In genomic region chr1:167563579-167564246, GRCh38 we compare ENCODE assay signal across 8 cellular contexts. TPM values are rescaled to one million over a fixed set of nuclear protein-coding genes. Genes with fewer than 3 reads are reported as not detected.
DNase-seq lines count a peak whose midpoint lies in the region; FAIRE-seq and TF ChIP-seq lines count a peak whose summit lies in the region.
"Had no signal": no experiment of that assay in that cellular context is flagged by ENCODE, and none has a peak within 500 bp of the region (broad histone marks: within the 10 kb centered on the region; RNA-seq: fewer than 3 reads in every experiment).

No MANE protein-coding gene starts in this region.

- H3K9me3 Mint-ChIP-seq in osteocyte (ENCODE audit: unreplicated experiment): no peaks in the 10 kb centered on the region

- no peaks in the 10 kb centered on the region for H3K36me3 Mint-ChIP-seq in osteocyte (ENCODE audit: unreplicated experiment)

- peaks cover 5% of the 10 kb centered on the region for H3K4me1 Mint-ChIP-seq in osteocyte (ENCODE audit: unreplicated experiment)

- no peak for TF ChIP-seq EP300 in esophagus muscularis mucosa (IDR thresholded peaks at IDR 0.05)

- no peak for TF ChIP-seq POLR2A in esophagus muscularis mucosa (IDR thresholded peaks at IDR 0.05; ENCODE audit: low read depth)

- no peak overlapping the region for H3K4me3 Mint-ChIP-seq in osteocyte (ENCODE audit: unreplicated experiment)

- no peak overlapping the region for H3K27ac ChIP-seq in esophagus muscularis mucosa (replicated peaks in 1 of 4)
- H3K27ac ChIP-seq: VCaP had no signal

- FAIRE-seq in bronchial epithelial cell (lab: Jason Lieb, UNC): no peak

- no peaks in the 10 kb centered on the region for H3K9me3 ChIP-seq in esophagus muscularis mucosa

- H3K36me3 ChIP-seq in bronchial epithelial cell (ENCODE audit: control insufficient read depth, insufficient read depth, low read length) (no peaks in the 10 kb centered on the region), esophagus muscularis mucosa (no peaks in the 10 kb centered on the region)

- H3K27ac Mint-ChIP-seq in osteocyte (ENCODE audit: unreplicated experiment): no peak overlapping the region

- H3K27me3 ChIP-seq in bronchial epithelial cell (ENCODE audit: control insufficient read depth, insufficient read depth, low read length) (no peaks in the 10 kb centered on the region), esophagus muscularis mucosa (no peaks in the 10 kb centered on the region)

- WGBS in esophagus muscularis mucosa: 80% methylated on average over 7 of the region's 7 CpGs

- DNase-seq in HT1080 (ENCODE audit: low read depth) (peak; percentile 54), NCI-H345 treated with DMSO at 0.1 percent for 48 hours (lab: John Stamatoyannopoulos, UW; ENCODE audit: unreplicated experiment) (peak; percentile 49), bronchial epithelial cell (ENCODE audit: low read depth) (peak; percentile 53), renal cortical epithelial cell (ENCODE audit: low read depth) (peak; percentile 41), osteocyte (ENCODE audit: extremely low spot score, unreplicated experiment) (no peak), esophagus muscularis mucosa (ENCODE audit: extremely low spot score) (no peak)
- DNase-seq in activated CD4-positive, alpha-beta T cell treated with anti-CD3 and anti-CD28 coated beads for 48 hours: no peak

- intact Hi-C loops in esophagus muscularis mucosa (cut with DNase I): no loop called here

- H3K4me3 ChIP-seq in bronchial epithelial cell (ENCODE audit: low read depth, low read length): no peak overlapping the region
- H3K4me3 ChIP-seq in esophagus muscularis mucosa: no peak overlapping the region

- no peaks in the 10 kb centered on the region for H3K4me1 ChIP-seq in esophagus muscularis mucosa

- TF ChIP-seq CTCF in bronchial epithelial cell (IDR thresholded peaks at IDR 0.05; ENCODE audit: insufficient read depth, low read length, severe bottlenecking): no peak
- no peak for TF ChIP-seq CTCF in osteocyte (IDR thresholded peaks at IDR 0.05)
- no peak for TF ChIP-seq CTCF in esophagus muscularis mucosa (IDR thresholded peaks at IDR 0.05)

- peaks cover 23% of the 10 kb centered on the region for H3K27me3 Mint-ChIP-seq in osteocyte (ENCODE audit: unreplicated experiment)

RNA-seq across cellular contexts. Expression of gene CREG1, which starts 10.2 kb away (rescaled TPM):
- 30.3 and 31.9 TPM in 2 replicates for total RNA-seq in HT1080 (2014; rRNA removed; shearing (Covaris generic))
- 66.3 and 72.2 TPM in 2 replicates for polyA plus RNA-seq in HT1080 (2015; cell fraction: cytosol; rRNA removed)
- 38.8 and 39.3 TPM in 2 replicates for polyA plus RNA-seq in HT1080 (2015; cell fraction: nucleus; rRNA removed)
- total RNA-seq in bronchial epithelial cell (62.2 and 78.2 TPM in 2 replicates), renal cortical epithelial cell (31.8 and 70.4 TPM in 2 replicates), osteocyte (19.2 and 19.4 TPM in 2 replicates), esophagus muscularis mucosa (100 to 1,000 TPM; 121 to 203 (median 158) TPM)

RNA-seq across cellular contexts. Expression of gene CD247, which starts 45.4 kb away (rescaled TPM):
- total RNA-seq in HT1080 (2014; rRNA removed; shearing (Covaris generic)): 0.18 TPM in 1 of 2 replicates, not detected in the other
- polyA plus RNA-seq in HT1080 (2015; cell fraction: cytosol; rRNA removed): 0.17 TPM in 1 of 2 replicates, not detected in the other
- 0.18 TPM in 1 of 2 replicates, not detected in the other for polyA plus RNA-seq in HT1080 (2015; cell fraction: nucleus; rRNA removed)
- total RNA-seq in bronchial epithelial cell (not detected in 2 replicates), renal cortical epithelial cell (not detected in 2 replicates), osteocyte (not detected in 2 replicates), esophagus muscularis mucosa (1 to 10 TPM in 1 of 4 donors, under 1 TPM in 2, not detected in 1; 0.26 to 2.0 (median 0.52) TPM)

Comparison
In these comparisons a context has a peak if more than half of its experiments do, and no peak if none do; other contexts are left out.
1. DNase-seq: peak in HT1080 (single experiment), NCI-H345 treated with DMSO at 0.1 percent for 48 hours (single experiment), bronchial epithelial cell (single experiment) and renal cortical epithelial cell (single experiment); none in osteocyte (single experiment), esophagus muscularis mucosa (single experiment) and activated CD4-positive, alpha-beta T cell treated with anti-CD3 and anti-CD28 coated beads for 48 hours (single experiment).